Comparison of ENCODE assay signal across 22 cellular contexts in genomic region chr10:112330607-112331160, GRCh38. TPM values are rescaled to one million over a fixed set of nuclear protein-coding genes. Genes with fewer than 3 reads are reported as not detected.
DNase-seq lines count a peak whose midpoint lies in the region; ATAC-seq and TF ChIP-seq lines count a peak whose summit lies in the region.
"Had no signal": no experiment of that assay in that cellular context is flagged by ENCODE, and none has a peak within 500 bp of the region (broad histone marks: within the 10 kb centered on the region; RNA-seq: fewer than 3 reads in every experiment).

No MANE protein-coding gene starts in this region.

- H3K36me3 ChIP-seq in naive thymus-derived CD4-positive, alpha-beta T cell (ENCODE audit: control insufficient read depth in 2 of 3, insufficient read depth in 3 of 3, low read length in 3 of 3), result no peaks in the 10 kb centered on the region
- H3K36me3 ChIP-seq: BLaER1 had no signal

- DNase-seq in LNCaP clone FGC (ENCODE audit: low read depth), result peak; percentile 78
- peak; percentile 49 for DNase-seq in putamen (ENCODE audit: low spot score)
- no peak for DNase-seq in NCI-H146 (lab: John Stamatoyannopoulos, UW)
- DNase-seq in GM13977 (ENCODE audit: low spot score), result no peak
- no peak for DNase-seq in naive thymus-derived CD4-positive, alpha-beta T cell
- no peak for DNase-seq in amygdala (lab: John Stamatoyannopoulos, UW)
- DNase-seq: 8988T; CD4-positive, alpha-beta memory T cell; COR-L47; DMS79 treated with DMSO at 0.1 percent for 48 hours; GF-D8; NCI-H1092 treated with DMSO at 0.1 percent for 48 hours; NCI-H1436; NCI-H187 treated with DMSO at 0.1 percent for 48 hours; NCI-H2171 treated with DMSO at 0.1 percent for 48 hours; NCI-H524 treated with DMSO at 0.1 percent for 48 hours; NCI-H774 had no signal

- CTCF ChIA-PET in naive thymus-derived CD4-positive, alpha-beta T cell (lab: Charles Lee), result no interaction called here

- no peak for ATAC-seq in naive thymus-derived CD4-positive, alpha-beta T cell
- ATAC-seq: SK-N-SH treated with all-trans-retinoic acid at 6 μM for 48 hours had no signal

- in situ Hi-C loops in GM13977 (cut with MboI; ENCODE audit: low pct_unique_long_range_greater_than_20kb, low sequenced_read_pairs, unreplicated experiment), result no loop called here

- peak overlapping the region; percentile 26; the same call in 1 of the 2 replicates for H3K27ac ChIP-seq in 22Rv1
- H3K27ac ChIP-seq in naive thymus-derived CD4-positive, alpha-beta T cell (ENCODE audit: low read depth, low read length), result no peak overlapping the region
- H3K27ac ChIP-seq: BLaER1 had no signal

- POLR2A ChIA-PET in naive thymus-derived CD4-positive, alpha-beta T cell (lab: Charles Lee), result no interaction called here

- H3K4me3 Mint-ChIP-seq in dendritic cell treated with granulocyte-macrophage colony-stimulating factor and Interleukin-4, amounts not matched to agents 40 ng/mL and 50 ng/mL, for 4 days, result peak overlapping the region; percentile 17
- H3K4me3 Mint-ChIP-seq in naive thymus-derived CD4-positive, alpha-beta T cell, result no peak overlapping the region
- H3K4me3 Mint-ChIP-seq: CD4-positive, alpha-beta memory T cell had no signal

- H3K27me3 ChIP-seq in naive thymus-derived CD4-positive, alpha-beta T cell (ENCODE audit: control insufficient read depth in 2 of 2, insufficient read depth in 2 of 2, low read length in 2 of 2), result no peaks in the 10 kb centered on the region
- H3K27me3 ChIP-seq: BLaER1 had no signal

- H3K27me3 Mint-ChIP-seq in dendritic cell treated with granulocyte-macrophage colony-stimulating factor and Interleukin-4, amounts not matched to agents 40 ng/mL and 50 ng/mL, for 4 days, result peaks cover 10% of the 10 kb centered on the region
- peaks cover 0 to 10% (median 6%) of the 10 kb centered on the region in 5 donors for H3K27me3 Mint-ChIP-seq in naive thymus-derived CD4-positive, alpha-beta T cell

- H3K27ac Mint-ChIP-seq in dendritic cell treated with granulocyte-macrophage colony-stimulating factor and Interleukin-4, amounts not matched to agents 40 ng/mL and 50 ng/mL, for 4 days, result peak overlapping the region; percentile 66
- H3K27ac Mint-ChIP-seq in naive thymus-derived CD4-positive, alpha-beta T cell, result no peak overlapping the region

- TF ChIP-seq CTCF in 22Rv1 (IDR thresholded peaks at IDR 0.05), result no peak
- TF ChIP-seq CTCF in LNCaP clone FGC (IDR thresholded peaks at IDR 0.05; ENCODE audit: control insufficient read depth, extremely low read depth, insufficient read depth), result peak; percentile 23; the same call in 1 of the 2 replicates
- no peak for TF ChIP-seq CTCF in GM13977 (IDR thresholded peaks at IDR 0.05; ENCODE audit: extremely low read depth, insufficient read depth, missing control alignments)

- no peak overlapping the region for H3K4me3 ChIP-seq in LNCaP clone FGC (ENCODE audit: low read depth, low read length)
- no peak overlapping the region for H3K4me3 ChIP-seq in naive thymus-derived CD4-positive, alpha-beta T cell (ENCODE audit: low read length)
- H3K4me3 ChIP-seq: BLaER1 had no signal

- H3K9me3 ChIP-seq in naive thymus-derived CD4-positive, alpha-beta T cell (ENCODE audit: control insufficient read depth in 2 of 3, low read length in 3 of 3), result no peaks in the 10 kb centered on the region
- H3K9me3 ChIP-seq: BLaER1 had no signal

- H3K4me1 ChIP-seq in naive thymus-derived CD4-positive, alpha-beta T cell (ENCODE audit: control insufficient read depth in 2 of 2, insufficient read depth in 2 of 2, low read length in 2 of 2), result no peaks in the 10 kb centered on the region

- H3K36me3 Mint-ChIP-seq in dendritic cell treated with granulocyte-macrophage colony-stimulating factor and Interleukin-4, amounts not matched to agents 40 ng/mL and 50 ng/mL, for 4 days (ENCODE audit: low read depth), result no peaks in the 10 kb centered on the region
- no peaks in the 10 kb centered on the region for H3K36me3 Mint-ChIP-seq in naive thymus-derived CD4-positive, alpha-beta T cell
- H3K36me3 Mint-ChIP-seq: CD4-positive, alpha-beta memory T cell had no signal

- no peaks in the 10 kb centered on the region for H3K9me3 Mint-ChIP-seq in dendritic cell treated with granulocyte-macrophage colony-stimulating factor and Interleukin-4, amounts not matched to agents 40 ng/mL and 50 ng/mL, for 4 days
- H3K9me3 Mint-ChIP-seq in naive thymus-derived CD4-positive, alpha-beta T cell, result peaks cover 0 to 3% (median 0%) of the 10 kb centered on the region in 11 donors

- H3K4me1 Mint-ChIP-seq in dendritic cell treated with granulocyte-macrophage colony-stimulating factor and Interleukin-4, amounts not matched to agents 40 ng/mL and 50 ng/mL, for 4 days (ENCODE audit: low read depth), result peaks cover 23% of the 10 kb centered on the region
- peaks cover 0 to 6% (median under 1%) of the 10 kb centered on the region in 7 donors for H3K4me1 Mint-ChIP-seq in naive thymus-derived CD4-positive, alpha-beta T cell

- intact Hi-C loops in dendritic cell treated with granulocyte-macrophage colony-stimulating factor and Interleukin-4, amounts not matched to agents 40 ng/mL and 50 ng/mL, for 4 days (cut with micrococcal nuclease), result no loop called here
- intact Hi-C loops in naive thymus-derived CD4-positive, alpha-beta T cell (cut with micrococcal nuclease), result no loop called here

RNA-seq across cellular contexts. Expression of gene ACSL5, which starts 43.2 kb away (rescaled TPM):
- 10 to 100 TPM; 30.3 to 72.5 (median 39.7) TPM for total RNA-seq in naive thymus-derived CD4-positive, alpha-beta T cell
- 10 to 100 TPM; 35.4 to 48.6 TPM for polyA plus RNA-seq in naive thymus-derived CD4-positive, alpha-beta T cell

RNA-seq across cellular contexts. Expression of gene TECTB, which starts 47.5 kb away (rescaled TPM):
- not detected for total RNA-seq in naive thymus-derived CD4-positive, alpha-beta T cell
- not detected for polyA plus RNA-seq in naive thymus-derived CD4-positive, alpha-beta T cell
- total RNA-seq: CD4-positive, alpha-beta memory T cell; HT-29 had no signal
- polyA plus RNA-seq: CD4-positive, alpha-beta memory T cell had no signal

Comparison
In these comparisons a context has a peak if more than half of its experiments do, and no peak if none do; other contexts are left out.
1. DNase-seq: peak in LNCaP clone FGC (single experiment) and putamen (single experiment); none in NCI-H146 (single experiment), GM13977 (single experiment), naive thymus-derived CD4-positive, alpha-beta T cell (0 of 9) and amygdala (0 of 56).